In the genomic region with DNA sequence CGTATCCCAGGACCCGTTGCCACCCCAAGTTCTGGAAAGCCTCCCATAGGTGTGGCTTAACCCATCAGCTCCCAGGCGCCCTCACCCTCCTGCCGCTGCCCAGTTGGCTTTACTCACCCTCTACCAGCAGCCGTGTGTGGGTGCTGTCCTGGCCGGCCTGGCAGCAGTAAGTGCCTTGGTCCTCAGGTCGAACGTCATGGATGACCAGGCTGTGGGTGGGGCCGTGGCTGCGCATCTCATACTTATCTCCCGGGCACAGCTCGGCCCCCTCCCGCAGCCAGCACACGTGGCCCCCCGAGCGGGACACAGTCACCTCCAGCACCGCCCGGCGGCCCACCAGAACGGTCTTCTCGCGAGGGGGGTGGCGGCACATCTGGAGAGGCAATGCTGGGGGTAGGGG, we compare ENCODE assay signal across 1 cellular context.
A peak's percentile ranks its signal among the peaks of the same experiment; 100 is the strongest.
TF ChIP-seq lines count a peak whose summit lies in the region.

No MANE protein-coding gene starts in this region.

TF ChIP-seq in K562, 482 proteins besides CTCF, POLR2A, EP300 and RAD21:
- TF ChIP-seq, protein P1, sequence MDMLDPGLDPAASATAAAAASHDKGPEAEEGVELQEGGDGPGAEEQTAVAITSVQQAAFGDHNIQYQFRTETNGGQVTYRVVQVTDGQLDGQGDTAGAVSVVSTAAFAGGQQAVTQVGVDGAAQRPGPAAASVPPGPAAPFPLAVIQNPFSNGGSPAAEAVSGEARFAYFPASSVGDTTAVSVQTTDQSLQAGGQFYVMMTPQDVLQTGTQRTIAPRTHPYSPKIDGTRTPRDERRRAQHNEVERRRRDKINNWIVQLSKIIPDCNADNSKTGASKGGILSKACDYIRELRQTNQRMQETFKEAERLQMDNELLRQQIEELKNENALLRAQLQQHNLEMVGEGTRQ (CRISPR knock-in tag; IDR thresholded peaks at IDR 0.05), result 0 out of 2 replicates have a peak, but pooled peaks have one; percentile 40
- TF ChIP-seq GTF2E2 (tag; IDR thresholded peaks at IDR 0.05) (no peak), CREB1 (IDR thresholded peaks at IDR 0.05) (peak; percentile 51; the same call in 1 of the 2 replicates), CREB1 (CRISPR knock-in tag; IDR thresholded peaks at IDR 0.05) (0 out of 2 replicates have a peak, but pooled peaks have one; percentile 45), CBX8 (IDR thresholded peaks at IDR 0.05; ENCODE audit: borderline replicate concordance, extremely low read depth, low read depth, low read length, poor library complexity, severe bottlenecking) (no peak), SMARCE1 (IDR thresholded peaks at IDR 0.05) (no peak), SRF (CRISPR knock-in tag; IDR thresholded peaks at IDR 0.05) (no peak), NRF1 (conservative IDR thresholded peaks at IDR 0.05 in 1 of 2, IDR thresholded peaks at IDR 0.05 in 1 of 2) (peak; percentile 69 to 71), TAF1 (IDR thresholded peaks at IDR 0.05; ENCODE audit: control insufficient read depth, extremely low read depth, insufficient read depth, low read length, severe bottlenecking) (no peak), CCNT2 (IDR thresholded peaks at IDR 0.05; ENCODE audit: borderline replicate concordance, extremely low read depth, insufficient read length, low read depth, low read length) (no peak), ZNF583 (CRISPR knock-in tag; IDR thresholded peaks at IDR 0.05) (no peak), STAT5B (CRISPR knock-in tag; IDR thresholded peaks at IDR 0.05) (no peak), RBM39 (optimal IDR thresholded peaks at IDR 0.05; ENCODE audit: low read depth, low read length) (no peak), NFYB (IDR thresholded peaks at IDR 0.05; ENCODE audit: extremely low read depth, insufficient read length) (no peak), RFX7 (CRISPR knock-in tag; IDR thresholded peaks at IDR 0.05) (no peak), SMARCC2 (IDR thresholded peaks at IDR 0.05; ENCODE audit: low read depth) (no peak), ATF1 (CRISPR knock-in tag; IDR thresholded peaks at IDR 0.05) (no peak), ATF1 (tag; IDR thresholded peaks at IDR 0.05) (peak; percentile 54; the same call in 1 of the 2 replicates), CBFA2T3 (IDR thresholded peaks at IDR 0.05) (peak; percentile 48), CEBPG (CRISPR knock-in tag; IDR thresholded peaks at IDR 0.05) (no peak), CEBPG (tag; conservative IDR thresholded peaks at IDR 0.05 in 1 of 2, IDR thresholded peaks at IDR 0.05 in 1 of 2) (no peak), CTBP1 (IDR thresholded peaks at IDR 0.05; ENCODE audit: borderline replicate concordance) (no peak), RBFOX2 (IDR thresholded peaks at IDR 0.05; ENCODE audit: low read depth, low read length) (peak; percentile 27; the same call in 1 of the 2 replicates), NCOA6 (IDR thresholded peaks at IDR 0.05) (no peak), HMG20A (CRISPR knock-in tag; conservative IDR thresholded peaks at IDR 0.05) (no peak), ZNF408 (CRISPR knock-in tag; IDR thresholded peaks at IDR 0.05; ENCODE audit: low read depth) (no peak)
- TF ChIP-seq, protein P2, sequence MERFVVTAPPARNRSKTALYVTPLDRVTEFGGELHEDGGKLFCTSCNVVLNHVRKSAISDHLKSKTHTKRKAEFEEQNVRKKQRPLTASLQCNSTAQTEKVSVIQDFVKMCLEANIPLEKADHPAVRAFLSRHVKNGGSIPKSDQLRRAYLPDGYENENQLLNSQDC (CRISPR knock-in tag; IDR thresholded peaks at IDR 0.05), result no peak
- TF ChIP-seq, protein P3, sequence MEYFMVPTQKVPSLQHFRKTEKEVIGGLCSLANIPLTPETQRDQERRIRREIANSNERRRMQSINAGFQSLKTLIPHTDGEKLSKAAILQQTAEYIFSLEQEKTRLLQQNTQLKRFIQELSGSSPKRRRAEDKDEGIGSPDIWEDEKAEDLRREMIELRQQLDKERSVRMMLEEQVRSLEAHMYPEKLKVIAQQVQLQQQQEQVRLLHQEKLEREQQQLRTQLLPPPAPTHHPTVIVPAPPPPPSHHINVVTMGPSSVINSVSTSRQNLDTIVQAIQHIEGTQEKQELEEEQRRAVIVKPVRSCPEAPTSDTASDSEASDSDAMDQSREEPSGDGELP (CRISPR knock-in tag; IDR thresholded peaks at IDR 0.05; ENCODE audit: borderline replicate concordance), result peak; percentile 4; the same call in 1 of the 2 replicates
- TF ChIP-seq, protein P4, sequence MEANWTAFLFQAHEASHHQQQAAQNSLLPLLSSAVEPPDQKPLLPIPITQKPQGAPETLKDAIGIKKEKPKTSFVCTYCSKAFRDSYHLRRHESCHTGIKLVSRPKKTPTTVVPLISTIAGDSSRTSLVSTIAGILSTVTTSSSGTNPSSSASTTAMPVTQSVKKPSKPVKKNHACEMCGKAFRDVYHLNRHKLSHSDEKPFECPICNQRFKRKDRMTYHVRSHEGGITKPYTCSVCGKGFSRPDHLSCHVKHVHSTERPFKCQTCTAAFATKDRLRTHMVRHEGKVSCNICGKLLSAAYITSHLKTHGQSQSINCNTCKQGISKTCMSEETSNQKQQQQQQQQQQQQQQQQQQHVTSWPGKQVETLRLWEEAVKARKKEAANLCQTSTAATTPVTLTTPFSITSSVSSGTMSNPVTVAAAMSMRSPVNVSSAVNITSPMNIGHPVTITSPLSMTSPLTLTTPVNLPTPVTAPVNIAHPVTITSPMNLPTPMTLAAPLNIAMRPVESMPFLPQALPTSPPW (CRISPR knock-in tag; IDR thresholded peaks at IDR 0.05), result 0 out of 2 replicates have a peak, but pooled peaks have one; percentile 33
- TF ChIP-seq, protein P5, sequence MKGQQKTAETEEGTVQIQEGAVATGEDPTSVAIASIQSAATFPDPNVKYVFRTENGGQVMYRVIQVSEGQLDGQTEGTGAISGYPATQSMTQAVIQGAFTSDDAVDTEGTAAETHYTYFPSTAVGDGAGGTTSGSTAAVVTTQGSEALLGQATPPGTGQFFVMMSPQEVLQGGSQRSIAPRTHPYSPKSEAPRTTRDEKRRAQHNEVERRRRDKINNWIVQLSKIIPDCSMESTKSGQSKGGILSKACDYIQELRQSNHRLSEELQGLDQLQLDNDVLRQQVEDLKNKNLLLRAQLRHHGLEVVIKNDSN (CRISPR knock-in tag; IDR thresholded peaks at IDR 0.05), result 0 out of 2 replicates have a peak, but pooled peaks have one; percentile 14
- TF ChIP-seq, protein P6, sequence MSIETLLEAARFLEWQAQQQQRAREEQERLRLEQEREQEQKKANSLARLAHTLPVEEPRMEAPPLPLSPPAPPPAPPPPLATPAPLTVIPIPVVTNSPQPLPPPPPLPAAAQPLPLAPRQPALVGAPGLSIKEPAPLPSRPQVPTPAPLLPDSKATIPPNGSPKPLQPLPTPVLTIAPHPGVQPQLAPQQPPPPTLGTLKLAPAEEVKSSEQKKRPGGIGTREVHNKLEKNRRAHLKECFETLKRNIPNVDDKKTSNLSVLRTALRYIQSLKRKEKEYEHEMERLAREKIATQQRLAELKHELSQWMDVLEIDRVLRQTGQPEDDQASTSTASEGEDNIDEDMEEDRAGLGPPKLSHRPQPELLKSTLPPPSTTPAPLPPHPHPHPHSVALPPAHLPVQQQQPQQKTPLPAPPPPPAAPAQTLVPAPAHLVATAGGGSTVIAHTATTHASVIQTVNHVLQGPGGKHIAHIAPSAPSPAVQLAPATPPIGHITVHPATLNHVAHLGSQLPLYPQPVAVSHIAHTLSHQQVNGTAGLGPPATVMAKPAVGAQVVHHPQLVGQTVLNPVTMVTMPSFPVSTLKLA (conservative IDR thresholded peaks at IDR 0.05), result peak; percentile 45 to 62; a peak in 2 of 4 replicates
- TF ChIP-seq, protein P7, sequence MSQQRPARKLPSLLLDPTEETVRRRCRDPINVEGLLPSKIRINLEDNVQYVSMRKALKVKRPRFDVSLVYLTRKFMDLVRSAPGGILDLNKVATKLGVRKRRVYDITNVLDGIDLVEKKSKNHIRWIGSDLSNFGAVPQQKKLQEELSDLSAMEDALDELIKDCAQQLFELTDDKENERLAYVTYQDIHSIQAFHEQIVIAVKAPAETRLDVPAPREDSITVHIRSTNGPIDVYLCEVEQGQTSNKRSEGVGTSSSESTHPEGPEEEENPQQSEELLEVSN (IDR thresholded peaks at IDR 0.05; ENCODE audit: borderline replicate concordance in 1 of 2, extremely low read depth in 1 of 2, insufficient read depth in 1 of 2, insufficient read length in 1 of 2, low read depth in 1 of 2, low read length in 1 of 2, poor library complexity in 1 of 2, severe bottlenecking in 1 of 2), result peak in 1 of 2 experiments; percentile 60
- TF ChIP-seq, protein P8, sequence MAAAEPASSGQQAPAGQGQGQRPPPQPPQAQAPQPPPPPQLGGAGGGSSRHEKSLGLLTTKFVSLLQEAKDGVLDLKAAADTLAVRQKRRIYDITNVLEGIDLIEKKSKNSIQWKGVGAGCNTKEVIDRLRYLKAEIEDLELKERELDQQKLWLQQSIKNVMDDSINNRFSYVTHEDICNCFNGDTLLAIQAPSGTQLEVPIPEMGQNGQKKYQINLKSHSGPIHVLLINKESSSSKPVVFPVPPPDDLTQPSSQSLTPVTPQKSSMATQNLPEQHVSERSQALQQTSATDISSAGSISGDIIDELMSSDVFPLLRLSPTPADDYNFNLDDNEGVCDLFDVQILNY (CRISPR knock-in tag; IDR thresholded peaks at IDR 0.05), result no peak
- TF ChIP-seq, protein P9, sequence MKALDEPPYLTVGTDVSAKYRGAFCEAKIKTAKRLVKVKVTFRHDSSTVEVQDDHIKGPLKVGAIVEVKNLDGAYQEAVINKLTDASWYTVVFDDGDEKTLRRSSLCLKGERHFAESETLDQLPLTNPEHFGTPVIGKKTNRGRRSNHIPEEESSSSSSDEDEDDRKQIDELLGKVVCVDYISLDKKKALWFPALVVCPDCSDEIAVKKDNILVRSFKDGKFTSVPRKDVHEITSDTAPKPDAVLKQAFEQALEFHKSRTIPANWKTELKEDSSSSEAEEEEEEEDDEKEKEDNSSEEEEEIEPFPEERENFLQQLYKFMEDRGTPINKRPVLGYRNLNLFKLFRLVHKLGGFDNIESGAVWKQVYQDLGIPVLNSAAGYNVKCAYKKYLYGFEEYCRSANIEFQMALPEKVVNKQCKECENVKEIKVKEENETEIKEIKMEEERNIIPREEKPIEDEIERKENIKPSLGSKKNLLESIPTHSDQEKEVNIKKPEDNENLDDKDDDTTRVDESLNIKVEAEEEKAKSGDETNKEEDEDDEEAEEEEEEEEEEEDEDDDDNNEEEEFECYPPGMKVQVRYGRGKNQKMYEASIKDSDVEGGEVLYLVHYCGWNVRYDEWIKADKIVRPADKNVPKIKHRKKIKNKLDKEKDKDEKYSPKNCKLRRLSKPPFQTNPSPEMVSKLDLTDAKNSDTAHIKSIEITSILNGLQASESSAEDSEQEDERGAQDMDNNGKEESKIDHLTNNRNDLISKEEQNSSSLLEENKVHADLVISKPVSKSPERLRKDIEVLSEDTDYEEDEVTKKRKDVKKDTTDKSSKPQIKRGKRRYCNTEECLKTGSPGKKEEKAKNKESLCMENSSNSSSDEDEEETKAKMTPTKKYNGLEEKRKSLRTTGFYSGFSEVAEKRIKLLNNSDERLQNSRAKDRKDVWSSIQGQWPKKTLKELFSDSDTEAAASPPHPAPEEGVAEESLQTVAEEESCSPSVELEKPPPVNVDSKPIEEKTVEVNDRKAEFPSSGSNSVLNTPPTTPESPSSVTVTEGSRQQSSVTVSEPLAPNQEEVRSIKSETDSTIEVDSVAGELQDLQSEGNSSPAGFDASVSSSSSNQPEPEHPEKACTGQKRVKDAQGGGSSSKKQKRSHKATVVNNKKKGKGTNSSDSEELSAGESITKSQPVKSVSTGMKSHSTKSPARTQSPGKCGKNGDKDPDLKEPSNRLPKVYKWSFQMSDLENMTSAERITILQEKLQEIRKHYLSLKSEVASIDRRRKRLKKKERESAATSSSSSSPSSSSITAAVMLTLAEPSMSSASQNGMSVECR (CRISPR knock-in tag; IDR thresholded peaks at IDR 0.05), result no peak
- TF ChIP-seq, protein P10, sequence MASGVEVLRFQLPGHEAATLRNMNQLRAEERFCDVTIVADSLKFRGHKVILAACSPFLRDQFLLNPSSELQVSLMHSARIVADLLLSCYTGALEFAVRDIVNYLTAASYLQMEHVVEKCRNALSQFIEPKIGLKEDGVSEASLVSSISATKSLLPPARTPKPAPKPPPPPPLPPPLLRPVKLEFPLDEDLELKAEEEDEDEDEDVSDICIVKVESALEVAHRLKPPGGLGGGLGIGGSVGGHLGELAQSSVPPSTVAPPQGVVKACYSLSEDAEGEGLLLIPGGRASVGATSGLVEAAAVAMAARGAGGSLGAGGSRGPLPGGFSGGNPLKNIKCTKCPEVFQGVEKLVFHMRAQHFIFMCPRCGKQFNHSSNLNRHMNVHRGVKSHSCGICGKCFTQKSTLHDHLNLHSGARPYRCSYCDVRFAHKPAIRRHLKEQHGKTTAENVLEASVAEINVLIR (CRISPR knock-in tag; IDR thresholded peaks at IDR 0.05), result no peak
